29 cellular contexts compared by ENCODE assay signal in the genomic region with DNA sequence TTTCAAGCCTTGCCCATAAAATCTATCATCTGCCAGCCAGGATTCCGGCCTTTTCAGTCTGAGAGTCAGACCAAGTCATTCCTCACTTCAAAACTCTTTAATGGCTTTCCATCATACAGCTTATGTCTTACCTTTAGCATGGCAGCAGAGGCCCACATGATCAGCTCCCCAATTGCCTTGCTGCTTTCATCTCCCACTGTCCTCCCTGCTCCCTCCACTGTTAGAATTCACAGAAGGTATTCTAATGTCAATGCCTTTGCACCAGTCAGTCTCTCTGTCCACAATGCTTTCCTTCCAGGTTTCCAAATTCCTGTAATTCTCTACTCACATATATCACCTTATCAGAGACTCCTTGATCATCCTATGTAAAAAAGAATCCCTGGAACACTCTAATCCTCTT. TPM values are rescaled to one million over a fixed set of nuclear protein-coding genes. Genes with fewer than 3 reads are reported as not detected.
"Had no signal": no experiment of that assay in that cellular context is flagged by ENCODE, and none has a peak within 500 bp of the region (broad histone marks: within the 10 kb centered on the region; RNA-seq: fewer than 3 reads in every experiment).

No MANE protein-coding gene starts in this region.

- H3K4me1 Mint-ChIP-seq: immature natural killer cell; naive B cell; natural killer cell; nephron progenitor cell; stimulated activated memory B cell treated with anti-CD40 and anti-IgM and Interleukin-4, amounts not matched to agents 10 μg/mL and 1 μg/mL and 100 μg/mL, for 72 hours had no signal

- H3K36me3 ChIP-seq: left lung, lower lobe of right lung, ovary, right atrium auricular region, right lobe of liver, stomach, thyroid gland, upper lobe of right lung had no signal

- H3K27ac Mint-ChIP-seq: immature natural killer cell; mesothelial cell of epicardium; natural killer cell; nephron progenitor cell; progenitor cell of endocrine pancreas; stimulated activated memory B cell treated with anti-CD40 and anti-IgM and Interleukin-4, amounts not matched to agents 10 μg/mL and 1 μg/mL and 100 μg/mL, for 72 hours had no signal

- H3K27ac ChIP-seq: left lung, lower lobe of right lung, ovary, right atrium auricular region, right lobe of liver, stomach, testis, thyroid gland, upper lobe of right lung had no signal

- H3K27me3 ChIP-seq: left lung, ovary, right atrium auricular region, right lobe of liver, stomach, testis, thyroid gland, upper lobe of right lung had no signal

- DNase-seq: hippocampal formation; immature natural killer cell; kidney; left colon; left lung; lower lobe of right lung; mesendoderm; naive B cell; natural killer cell; nephron progenitor cell; ovary; right lobe of liver; stimulated activated CD4-positive, alpha-beta T cell treated with anti-CD3 and anti-CD28 coated beads, Interleukin-1b, Interleukin-23, amount 100 ng/mL, for 48 hours; stimulated activated CD4-positive, alpha-beta T cell treated with anti-CD3 and anti-CD28 coated beads, Interleukin-2, amount 100 ng/mL, for 48 hours; stimulated activated CD4-positive, alpha-beta T cell treated with anti-CD3 and anti-CD28 coated beads, Interleukin-4, amount 100 ng/mL, for 4 hours; stimulated activated CD8-positive, alpha-beta memory T cell treated with anti-CD3 and anti-CD28 coated beads, Interleukin-4, amount 100 ng/mL, for 48 hours; stimulated activated naive CD4-positive, alpha-beta T cell treated with Interleukin-2 at 50 U/mL for 16 hours; stomach; testis; thyroid gland; trophoblast cell; upper lobe of right lung had no signal

- ATAC-seq: left colon; left lung; lower lobe of right lung; natural killer cell; right lobe of liver; stimulated activated memory B cell treated with anti-CD40 and anti-IgM and Interleukin-4, amounts not matched to agents 10 μg/mL and 1 μg/mL and 100 μg/mL, for 72 hours; upper lobe of right lung had no signal

- H3K4me3 Mint-ChIP-seq: immature natural killer cell; mesothelial cell of epicardium; naive B cell; natural killer cell; nephron progenitor cell; stimulated activated memory B cell treated with anti-CD40 and anti-IgM and Interleukin-4, amounts not matched to agents 10 μg/mL and 1 μg/mL and 100 μg/mL, for 72 hours had no signal

- H3K4me3 ChIP-seq: left lung, lower lobe of right lung, ovary, right atrium auricular region, right lobe of liver, smooth muscle cell, stomach, testis, thyroid gland, upper lobe of right lung had no signal

- H3K9me3 Mint-ChIP-seq: mesothelial cell of epicardium, nephron progenitor cell had no signal

- H3K4me1 ChIP-seq: left lung, lower lobe of right lung, right atrium auricular region, right lobe of liver, stomach, testis, thyroid gland, upper lobe of right lung had no signal

- H3K27me3 Mint-ChIP-seq: naive B cell; progenitor cell of endocrine pancreas; stimulated activated memory B cell treated with anti-CD40 and anti-IgM and Interleukin-4, amounts not matched to agents 10 μg/mL and 1 μg/mL and 100 μg/mL, for 72 hours had no signal

- H3K36me3 Mint-ChIP-seq: mesothelial cell of epicardium; naive B cell; natural killer cell; stimulated activated memory B cell treated with anti-CD40 and anti-IgM and Interleukin-4, amounts not matched to agents 10 μg/mL and 1 μg/mL and 100 μg/mL, for 72 hours had no signal

- H3K9me3 ChIP-seq: left lung, lower lobe of right lung, ovary, right atrium auricular region, right lobe of liver, stomach, testis, thyroid gland, upper lobe of right lung had no signal

- H3K4me2 ChIP-seq: smooth muscle cell had no signal

RNA-seq across cellular contexts. Expression of a gene that starts 37.2 kb away (rescaled TPM):
- total RNA-seq: mononuclear cell, natural killer cell, pulmonary artery endothelial cell had no signal
- polyA plus RNA-seq: immature natural killer cell had no signal
